ENCODE assay signal across 1 cellular context in the genomic region with DNA sequence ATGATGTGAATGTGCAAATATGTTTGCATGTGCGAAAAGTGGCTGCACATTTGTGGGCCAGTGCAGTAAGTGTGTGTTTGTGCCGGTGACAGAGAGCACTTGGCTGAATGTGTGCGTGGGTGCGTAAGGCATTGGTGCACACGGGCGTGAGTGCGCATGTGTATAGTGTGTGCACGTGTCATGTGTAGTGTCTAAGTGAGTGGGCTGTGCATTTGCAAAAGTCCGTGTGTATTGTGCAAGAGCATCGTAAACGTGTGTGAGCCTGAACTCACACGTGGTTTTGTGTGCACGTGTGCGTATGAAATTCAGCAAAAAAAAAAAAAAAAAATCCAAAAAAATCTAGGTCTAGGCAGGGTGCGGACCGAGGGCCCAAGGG.
TF ChIP-seq lines count a peak whose summit lies in the region.

No MANE protein-coding gene starts in this region.

TF ChIP-seq in HEK293, 187 proteins besides CTCF, POLR2A, EP300 and RAD21 (continued from another document):
- TF ChIP-seq, protein P1, sequence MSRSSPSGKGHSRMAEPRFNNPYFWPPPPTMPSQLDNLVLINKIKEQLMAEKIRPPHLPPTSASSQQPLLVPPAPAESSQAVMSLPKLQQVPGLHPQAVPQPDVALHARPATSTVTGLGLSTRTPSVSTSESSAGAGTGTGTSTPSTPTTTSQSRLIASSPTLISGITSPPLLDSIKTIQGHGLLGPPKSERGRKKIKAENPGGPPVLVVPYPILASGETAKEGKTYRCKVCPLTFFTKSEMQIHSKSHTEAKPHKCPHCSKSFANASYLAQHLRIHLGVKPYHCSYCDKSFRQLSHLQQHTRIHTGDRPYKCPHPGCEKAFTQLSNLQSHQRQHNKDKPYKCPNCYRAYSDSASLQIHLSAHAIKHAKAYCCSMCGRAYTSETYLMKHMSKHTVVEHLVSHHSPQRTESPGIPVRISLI (tag by site-specific recombination; IDR thresholded peaks at IDR 0.05): peak; percentile 77; the same call in 1 of the 2 replicates
